ENCODE assay signal across 8 cellular contexts in the genomic region with DNA sequence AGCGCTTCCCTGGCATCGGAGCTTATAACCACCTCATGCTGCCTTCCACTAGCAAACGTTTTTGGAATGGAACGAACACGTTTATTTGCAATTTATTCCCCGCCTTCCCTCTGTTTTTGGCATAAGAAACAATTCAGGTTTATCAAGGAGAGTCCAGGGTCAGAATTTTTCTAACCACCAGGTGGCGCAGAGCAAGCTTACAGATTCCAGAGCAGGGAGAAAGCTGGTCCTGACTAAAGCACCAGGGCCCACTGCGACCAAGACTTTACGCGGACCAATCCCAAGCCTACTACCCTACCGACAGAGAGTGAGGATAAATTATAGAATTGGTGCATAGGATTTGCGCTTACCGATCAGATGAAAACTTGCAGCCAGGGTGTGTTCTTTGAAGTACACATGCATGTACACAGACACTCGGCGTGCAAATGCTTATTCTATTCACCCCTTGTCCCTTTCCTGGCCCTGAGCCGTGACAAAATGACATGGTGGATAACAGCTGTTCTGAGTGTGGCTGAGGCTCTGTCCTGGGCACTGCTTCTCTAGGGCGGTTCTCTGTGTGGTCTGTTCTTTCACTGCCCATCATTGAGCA. TPM values are rescaled to one million over a fixed set of nuclear protein-coding genes. Genes with fewer than 3 reads are reported as not detected.
DNase-seq lines count a peak whose midpoint lies in the region; ATAC-seq and TF ChIP-seq lines count a peak whose summit lies in the region.

No MANE protein-coding gene starts in this region.

- peak; percentile 57 for ATAC-seq in HG02588 (IDR thresholded peaks at IDR 0.05; ENCODE audit: unreplicated experiment)
- peak; percentile 46 to 54 for ATAC-seq in activated CD4-positive, CD25-positive, alpha-beta regulatory T cell treated with anti-CD3 and anti-CD28 coated beads, Interleukin-2, amount 50 U/mL, for 24 hours

- TF ChIP-seq CTCF in chondrocyte (IDR thresholded peaks at IDR 0.05) = peak; percentile 92

- H3K9me3 Mint-ChIP-seq in chondrocyte (ENCODE audit: low read depth) = no peaks in the 10 kb centered on the region

- H3K36me3 Mint-ChIP-seq in chondrocyte (ENCODE audit: low read depth) = peaks cover 9% of the 10 kb centered on the region

- no peaks in the 10 kb centered on the region for H3K27me3 Mint-ChIP-seq in chondrocyte (ENCODE audit: low read depth)

- peaks cover 26% of the 10 kb centered on the region for H3K4me1 Mint-ChIP-seq in chondrocyte (ENCODE audit: low read depth)

- DNase-seq in EL (peak; percentile 68), NCI-H2107 treated with DMSO at 0.1 percent for 48 hours (lab: John Stamatoyannopoulos, UW; ENCODE audit: unreplicated experiment) (peak; percentile 2), chondrocyte (ENCODE audit: low spot score) (no peak), left kidney (ENCODE audit: low read depth, low spot score) (peak; percentile 91), cortex of kidney (lab: John Stamatoyannopoulos, UW) (no peak)
- DNase-seq in stimulated activated CD4-positive, alpha-beta T cell treated with anti-CD3 and anti-CD28 coated beads, Interleukin-1b, Interleukin-23, amount 100 ng/mL, for 4 hours (ENCODE audit: low read depth in 2 of 2) = peak; percentile 36 to 38

- H3K27ac Mint-ChIP-seq in chondrocyte (ENCODE audit: unreplicated experiment) = no peak overlapping the region

- H3K4me3 Mint-ChIP-seq in chondrocyte (ENCODE audit: unreplicated experiment) = no peak overlapping the region

RNA-seq across cellular contexts. Expression of gene NAPG, which starts 34.7 kb away (rescaled TPM):
- total RNA-seq in chondrocyte = 32.0 to 49.0 TPM (median 34.7 TPM) in 3 replicates

Comparison
In these comparisons a context has a peak if more than half of its experiments do, and no peak if none do; other contexts are left out.
1. DNase-seq: peak in EL (single experiment), NCI-H2107 treated with DMSO at 0.1 percent for 48 hours (single experiment), left kidney (single experiment) and stimulated activated CD4-positive, alpha-beta T cell treated with anti-CD3 and anti-CD28 coated beads, Interleukin-1b, Interleukin-23, amount 100 ng/mL, for 4 hours (2 of 2); none in chondrocyte (single experiment) and cortex of kidney (single experiment).